Comparison of ENCODE assay signal across 26 cellular contexts in genomic region chr6:31020057-31020456, GRCh38. TPM values are rescaled to one million over a fixed set of nuclear protein-coding genes. Genes with fewer than 3 reads are reported as not detected.
"Had no signal": no experiment of that assay in that cellular context is flagged by ENCODE, and none has a peak within 500 bp of the region (broad histone marks: within the 10 kb centered on the region; RNA-seq: fewer than 3 reads in every experiment).

No MANE protein-coding gene starts in this region.

- ATAC-seq: activated CD8-positive, alpha-beta T cell treated with anti-CD3 and anti-CD28 coated beads, Interleukin-2, amount 10 ng/mL, durations not matched to agents 7 days and 5 days; activated naive CD8-positive, alpha-beta T cell treated with anti-CD3 and anti-CD28 coated beads, Interleukin-2, amount 50 U/mL, for 24 hours; body of pancreas; left cardiac atrium; mucosa of descending colon; pancreas; right cardiac atrium; T-helper 17 cell had no signal

- H3K27ac Mint-ChIP-seq: activated CD4-positive, alpha-beta T cell treated with anti-CD3 and anti-CD28 coated beads, Interleukin-2, amount 10 ng/mL, durations not matched to agents 7 days and 5 days; activated CD8-positive, alpha-beta T cell treated with anti-CD3 and anti-CD28 coated beads, Interleukin-2, amount 10 ng/mL, durations not matched to agents 7 days and 5 days; activated naive CD8-positive, alpha-beta T cell treated with anti-CD3 and anti-CD28 coated beads, Interleukin-2, amount 50 U/mL, for 24 hours; activated T-helper 1 cell treated with anti-CD3 and anti-CD28 coated beads, Interleukin-12 subunit alpha, Interleukin-12 subunit beta, Interleukin-2, Interleukin-4 antibody, amounts not matched to agents 30 ng/mL and 10 ng/mL and 1 ng/mL, durations not matched to agents 14 hours and 24 hours and 36 hours; nephron progenitor cell; stimulated activated naive CD8-positive, alpha-beta T cell treated with anti-CD3 and anti-CD28 coated beads, Interleukin-15, Interleukin-2, amounts not matched to agents 100 ng/mL and 50 ng/mL, for 24 hours; T-helper 17 cell had no signal

- H3K4me3 Mint-ChIP-seq: activated CD4-positive, alpha-beta T cell treated with anti-CD3 and anti-CD28 coated beads, Interleukin-2, amount 10 ng/mL, durations not matched to agents 7 days and 5 days; activated CD8-positive, alpha-beta T cell treated with anti-CD3 and anti-CD28 coated beads, Interleukin-2, amount 10 ng/mL, durations not matched to agents 7 days and 5 days; activated naive CD8-positive, alpha-beta T cell treated with anti-CD3 and anti-CD28 coated beads, Interleukin-2, amount 50 U/mL, for 24 hours; activated T-helper 1 cell treated with anti-CD3 and anti-CD28 coated beads, Interleukin-12 subunit alpha, Interleukin-12 subunit beta, Interleukin-2, Interleukin-4 antibody, amounts not matched to agents 30 ng/mL and 10 ng/mL and 1 ng/mL, durations not matched to agents 14 hours and 24 hours and 36 hours; nephron progenitor cell; stimulated activated naive CD8-positive, alpha-beta T cell treated with anti-CD3 and anti-CD28 coated beads, Interleukin-15, Interleukin-2, amounts not matched to agents 100 ng/mL and 50 ng/mL, for 24 hours; T-helper 17 cell had no signal

- DNase-seq: activated CD4-positive, alpha-beta T cell treated with anti-CD3 and anti-CD28 coated beads, Interleukin-2, amount 10 ng/mL, durations not matched to agents 7 days and 5 days; activated CD8-positive, alpha-beta T cell treated with anti-CD3 and anti-CD28 coated beads, Interleukin-2, amount 10 ng/mL, durations not matched to agents 7 days and 5 days; activated gamma-delta T cell; activated naive CD4-positive, alpha-beta T cell treated with anti-CD3 and anti-CD28 coated beads, Interleukin-2, amount 50 U/mL, for 16 hours; activated naive CD8-positive, alpha-beta T cell treated with anti-CD3 and anti-CD28 coated beads, Interleukin-2, amount 50 U/mL, for 24 hours; body of pancreas; erythroblast; foreskin fibroblast; hippocampal formation; left cardiac atrium; mucosa of descending colon; nephron progenitor cell; right cardiac atrium; stimulated activated CD4-positive, alpha-beta T cell treated with anti-CD3 and anti-CD28 coated beads, Interleukin-4, amount 100 ng/mL, for 4 hours; substantia nigra; T-helper 17 cell; thyroid gland had no signal

- H3K4me1 Mint-ChIP-seq: activated CD4-positive, alpha-beta T cell treated with anti-CD3 and anti-CD28 coated beads, Interleukin-2, amount 10 ng/mL, durations not matched to agents 7 days and 5 days; activated naive CD8-positive, alpha-beta T cell treated with anti-CD3 and anti-CD28 coated beads, Interleukin-2, amount 50 U/mL, for 24 hours; nephron progenitor cell; T-helper 17 cell had no signal

- H3K9me3 Mint-ChIP-seq: activated T-helper 1 cell treated with anti-CD3 and anti-CD28 coated beads, Interleukin-12 subunit alpha, Interleukin-12 subunit beta, Interleukin-2, Interleukin-4 antibody, amounts not matched to agents 30 ng/mL and 10 ng/mL and 1 ng/mL, durations not matched to agents 14 hours and 24 hours and 36 hours; stimulated activated naive CD8-positive, alpha-beta T cell treated with anti-CD3 and anti-CD28 coated beads, Interleukin-15, Interleukin-2, amounts not matched to agents 100 ng/mL and 50 ng/mL, for 24 hours had no signal

RNA-seq across cellular contexts. Expression of gene MUC22, which starts 9.8 kb away (rescaled TPM):
- total RNA-seq: activated CD4-positive, alpha-beta T cell treated with anti-CD3 and anti-CD28 coated beads, Interleukin-2, amount 10 ng/mL, durations not matched to agents 7 days and 5 days; activated CD8-positive, alpha-beta T cell treated with anti-CD3 and anti-CD28 coated beads, Interleukin-2, amount 10 ng/mL, durations not matched to agents 7 days and 5 days; activated T-helper 1 cell treated with anti-CD3 and anti-CD28 coated beads, Interleukin-12 subunit alpha, Interleukin-12 subunit beta, Interleukin-2, Interleukin-4 antibody, amounts not matched to agents 30 ng/mL and 10 ng/mL and 1 ng/mL, durations not matched to agents 14 hours and 24 hours and 36 hours; body of pancreas; cardiac muscle cell; chondrocyte; fibroblast of lung; glomerular endothelial cell; liver; mucosa of descending colon; pancreas; pulmonary artery endothelial cell; T-helper 17 cell; thyroid gland had no signal
- polyA plus RNA-seq: cardiac muscle cell, fibroblast of lung, liver had no signal

RNA-seq across cellular contexts. Expression of gene MUC21, which starts 36.5 kb away (rescaled TPM):
- total RNA-seq: activated CD4-positive, alpha-beta T cell treated with anti-CD3 and anti-CD28 coated beads, Interleukin-2, amount 10 ng/mL, durations not matched to agents 7 days and 5 days; activated CD8-positive, alpha-beta T cell treated with anti-CD3 and anti-CD28 coated beads, Interleukin-2, amount 10 ng/mL, durations not matched to agents 7 days and 5 days; activated T-helper 1 cell treated with anti-CD3 and anti-CD28 coated beads, Interleukin-12 subunit alpha, Interleukin-12 subunit beta, Interleukin-2, Interleukin-4 antibody, amounts not matched to agents 30 ng/mL and 10 ng/mL and 1 ng/mL, durations not matched to agents 14 hours and 24 hours and 36 hours; body of pancreas; cardiac muscle cell; chondrocyte; fibroblast of lung; glomerular endothelial cell; left cardiac atrium; liver; pancreas; pulmonary artery endothelial cell; right cardiac atrium; T-helper 17 cell; thyroid gland had no signal
- polyA plus RNA-seq: cardiac muscle cell, fibroblast of lung had no signal
